Comparison of ENCODE assay signal across 22 cellular contexts in the genomic region with DNA sequence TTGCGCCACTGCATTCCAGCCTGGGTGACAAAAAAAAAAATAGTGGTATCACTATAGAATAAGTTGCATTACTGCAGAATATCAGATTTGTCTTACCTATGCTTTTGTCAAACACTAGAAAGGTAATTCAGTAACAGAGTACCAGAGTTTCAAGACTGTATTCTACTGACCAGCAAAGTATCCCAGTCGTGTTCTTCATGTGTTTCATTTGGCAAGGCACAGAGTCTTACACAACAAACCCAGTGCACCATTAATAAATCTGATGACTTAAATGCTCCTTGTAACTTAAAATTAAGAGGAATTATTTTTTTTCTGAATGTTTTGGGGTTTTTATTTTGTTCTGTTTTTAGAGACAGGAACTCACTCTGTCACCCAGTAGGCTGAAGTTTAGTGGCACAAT. TPM values are rescaled to one million over a fixed set of nuclear protein-coding genes. Genes with fewer than 3 reads are reported as not detected.
A peak's percentile ranks its signal among the peaks of the same experiment; 100 is the strongest.
DNase-seq lines count a peak whose midpoint lies in the region; ATAC-seq and TF ChIP-seq lines count a peak whose summit lies in the region.
"Had no signal": no experiment of that assay in that cellular context is flagged by ENCODE, and none has a peak within 500 bp of the region (broad histone marks: within the 10 kb centered on the region; RNA-seq: fewer than 3 reads in every experiment).

No MANE protein-coding gene starts in this region.

- CTCF ChIA-PET in activated CD4-positive, alpha-beta T cell treated with anti-CD3 and anti-CD28 coated beads for 36 hours (lab: Charles Lee) = interaction anchor here (0.7 to 1.3 kb wide), 2 partner anchors 14 to 18 kb away, joined by 3 to 4 read pairs; no protein-coding TSS in a partner anchor

- H3K27ac ChIP-seq in psoas muscle = no peak overlapping the region
- H3K27ac ChIP-seq: 22Rv1, A549, GM23248 had no signal

- no peak for TF ChIP-seq CTCF in AG10803 (conservative IDR thresholded peaks at IDR 0.05; ENCODE audit: low read length)
- no peak for TF ChIP-seq CTCF in cardiac fibroblast (IDR thresholded peaks at IDR 0.05; ENCODE audit: low read depth, low read length)
- no peak for TF ChIP-seq CTCF in psoas muscle (IDR thresholded peaks at IDR 0.05)

- H3K27ac Mint-ChIP-seq in activated CD4-positive, alpha-beta T cell treated with anti-CD3 and anti-CD28 coated beads for 36 hours = no peak overlapping the region

- H3K4me1 Mint-ChIP-seq in activated CD4-positive, alpha-beta T cell treated with anti-CD3 and anti-CD28 coated beads for 36 hours = no peaks in the 10 kb centered on the region
- H3K4me1 Mint-ChIP-seq: CD4-positive, CD25-positive, alpha-beta regulatory T cell; CD8-positive, alpha-beta memory T cell had no signal

- no peaks in the 10 kb centered on the region for H3K27me3 ChIP-seq in psoas muscle (ENCODE audit: insufficient read depth in 3 of 3, low read length in 2 of 3)
- H3K27me3 ChIP-seq: BE2C had no signal

- POLR2A ChIA-PET in activated CD4-positive, alpha-beta T cell treated with anti-CD3 and anti-CD28 coated beads for 36 hours (lab: Charles Lee) = no interaction called here

- H3K4me3 ChIP-seq in AG10803 (ENCODE audit: low read length) = no peak overlapping the region
- H3K4me3 ChIP-seq in cardiac fibroblast (replicated peaks in 1 of 2; ENCODE audit: low read depth in 2 of 2, low read length in 2 of 2) = no peak overlapping the region
- no peak overlapping the region for H3K4me3 ChIP-seq in psoas muscle
- H3K4me3 ChIP-seq: A549, GM12878, GM23248, HAP-1 had no signal

- ATAC-seq in activated CD4-positive, alpha-beta T cell treated with anti-CD3 and anti-CD28 coated beads for 36 hours = no peak
- no peak for ATAC-seq in psoas muscle
- ATAC-seq: A549, GM12878 had no signal

- peaks cover 2 to 64% of the 10 kb centered on the region in 2 donors for H3K36me3 ChIP-seq in psoas muscle (ENCODE audit: insufficient read depth in 1 of 2, low read depth in 1 of 2)

- H3K9me3 ChIP-seq in psoas muscle = no peaks in the 10 kb centered on the region
- H3K9me3 ChIP-seq: BE2C, HAP-1 had no signal

- H3K27me3 Mint-ChIP-seq in activated CD4-positive, alpha-beta T cell treated with anti-CD3 and anti-CD28 coated beads for 36 hours = no peaks in the 10 kb centered on the region
- H3K27me3 Mint-ChIP-seq: CD4-positive, CD25-positive, alpha-beta regulatory T cell; CD8-positive, alpha-beta memory T cell had no signal

- peaks cover 5% of the 10 kb centered on the region for H3K9me3 Mint-ChIP-seq in activated CD4-positive, alpha-beta T cell treated with anti-CD3 and anti-CD28 coated beads for 36 hours (ENCODE audit: low read depth)

- intact Hi-C loops in activated CD4-positive, alpha-beta T cell treated with anti-CD3 and anti-CD28 coated beads for 36 hours (cut with DNase I, micrococcal nuclease) = no loop called here
- intact Hi-C loops in psoas muscle (cut with DNase I) = no loop called here

- no peak overlapping the region for H3K4me3 Mint-ChIP-seq in activated CD4-positive, alpha-beta T cell treated with anti-CD3 and anti-CD28 coated beads for 36 hours
- H3K4me3 Mint-ChIP-seq: CD4-positive, CD25-positive, alpha-beta regulatory T cell; CD8-positive, alpha-beta memory T cell had no signal

- H3K4me1 ChIP-seq in psoas muscle = no peaks in the 10 kb centered on the region
- H3K4me1 ChIP-seq: A549, BE2C, HAP-1 had no signal

- 67 to 81% (median 77%) methylated on average over 2 of the region's 2 CpGs for WGBS in psoas muscle, 3 donors

- peaks cover 24% of the 10 kb centered on the region for H3K36me3 Mint-ChIP-seq in activated CD4-positive, alpha-beta T cell treated with anti-CD3 and anti-CD28 coated beads for 36 hours (ENCODE audit: low read depth)

- peak; percentile 31 for DNase-seq in AG10803 (ENCODE audit: low read depth)
- DNase-seq in cardiac fibroblast (ENCODE audit: low read depth in 2 of 2) = peak; percentile 4 to 13
- DNase-seq in fibroblast of gingiva (ENCODE audit: low read depth) = peak; percentile 29
- DNase-seq in iris pigment epithelial cell (ENCODE audit: low read depth) = peak; percentile 14
- no peak for DNase-seq in amygdala (lab: John Stamatoyannopoulos, UW)
- no peak for DNase-seq in activated CD4-positive, alpha-beta T cell treated with anti-CD3 and anti-CD28 coated beads for 36 hours
- DNase-seq in psoas muscle = no peak
- DNase-seq in NCI-H524 (lab: John Stamatoyannopoulos, UW) = no peak
- DNase-seq: BE2C; C1 segment of cervical spinal cord; CD4-positive, CD25-positive, alpha-beta regulatory T cell; CD8-positive, alpha-beta memory T cell; COR-L47; DMS 273 treated with DMSO at 0.1 percent for 48 hours; DMS53; DND-41; EL; GM23248 had no signal

RNA-seq across cellular contexts. Expression of a gene that starts 34.4 kb away (rescaled TPM):
- total RNA-seq in activated CD4-positive, alpha-beta T cell treated with anti-CD3 and anti-CD28 coated beads for 36 hours = 1 to 10 TPM; 1.1 to 1.2 TPM
- total RNA-seq in psoas muscle = 1 to 10 TPM; 1.8 to 2.9 (median 2.0) TPM
- polyA plus RNA-seq in psoas muscle = 1 to 10 TPM in 1 of 3 donors, under 1 TPM in 2; 0.77 to 2.0 (median 0.82) TPM

RNA-seq across cellular contexts. Expression of a gene that starts 35.3 kb away (rescaled TPM):
- total RNA-seq in activated CD4-positive, alpha-beta T cell treated with anti-CD3 and anti-CD28 coated beads for 36 hours = 100 to 1,000 TPM; 126 to 157 TPM
- 100 to 1,000 TPM in 1 of 4 donors, 10 to 100 TPM in 3; 73.1 to 102 (median 88.2) TPM for total RNA-seq in psoas muscle
- polyA plus RNA-seq in psoas muscle = 100 to 1,000 TPM; 107 to 180 (median 171) TPM

RNA-seq across cellular contexts. Expression of a gene that starts 40.0 kb away (rescaled TPM):
- total RNA-seq in activated CD4-positive, alpha-beta T cell treated with anti-CD3 and anti-CD28 coated beads for 36 hours = 1 to 10 TPM; 9.1 to 9.5 TPM
- 10 to 100 TPM in 2 of 4 donors, 1 to 10 TPM in 2; 8.1 to 12.5 (median 10.7) TPM for total RNA-seq in psoas muscle
- 10 to 100 TPM in 1 of 3 donors, 1 to 10 TPM in 2; 3.1 to 10.1 (median 4.0) TPM for polyA plus RNA-seq in psoas muscle

Comparison
In these comparisons a context has a peak if more than half of its experiments do, and no peak if none do; other contexts are left out.
1. DNase-seq: peak in AG10803 (single experiment), cardiac fibroblast (2 of 2), fibroblast of gingiva (single experiment) and iris pigment epithelial cell (single experiment); none in amygdala (0 of 56), activated CD4-positive, alpha-beta T cell treated with anti-CD3 and anti-CD28 coated beads for 36 hours (single experiment), psoas muscle (0 of 2) and NCI-H524 (0 of 2).